Comparison of ENCODE assay signal across 8 cellular contexts in genomic region chr1:52366517-52366827, GRCh38. TPM values are rescaled to one million over a fixed set of nuclear protein-coding genes. Genes with fewer than 3 reads are reported as not detected.
A peak's percentile ranks its signal among the peaks of the same experiment; 100 is the strongest.
DNase-seq lines count a peak whose midpoint lies in the region; ATAC-seq, FAIRE-seq and TF ChIP-seq lines count a peak whose summit lies in the region.

No MANE protein-coding gene starts in this region.

- POLR2A ChIA-PET in activated CD4-positive, alpha-beta T cell treated with anti-CD3 and anti-CD28 coated beads, Interleukin-2, amount 10 ng/mL, durations not matched to agents 7 days and 5 days (lab: Charles Lee), result interaction anchor here (0.5 kb wide), 1 partner anchor 16 kb away, joined by 3 read pairs; no protein-coding TSS in a partner anchor

- FAIRE-seq in kidney (lab: Jason Lieb, UNC), result no peak

- H3K27ac ChIP-seq in kidney (ENCODE audit: low read depth in 2 of 2, low read length in 2 of 2) (peak overlapping the region; percentile 58 to 88), temporal lobe (ENCODE audit: low read depth, low read length) (peak overlapping the region; percentile 84)

- TF ChIP-seq CTCF in kidney (IDR thresholded peaks at IDR 0.05; ENCODE audit: borderline replicate concordance, extremely low read depth, insufficient read depth), result no peak

- H3K27me3 Mint-ChIP-seq in activated CD4-positive, alpha-beta T cell treated with anti-CD3 and anti-CD28 coated beads, Interleukin-2, amount 10 ng/mL, durations not matched to agents 7 days and 5 days, result no peaks in the 10 kb centered on the region
- H3K27me3 Mint-ChIP-seq in activated naive CD8-positive, alpha-beta T cell treated with anti-CD3 and anti-CD28 coated beads for 36 hours, result no peaks in the 10 kb centered on the region

- CTCF ChIA-PET in activated CD4-positive, alpha-beta T cell treated with anti-CD3 and anti-CD28 coated beads, Interleukin-2, amount 10 ng/mL, durations not matched to agents 7 days and 5 days (lab: Charles Lee), result interaction anchor here (0.6 to 2.5 kb wide), 4 partner anchors 15 to 345 kb away, joined by 3 to 9 read pairs (median 4); partner anchors contain the start of genes ORC1 and PRPF38A

- H3K4me1 Mint-ChIP-seq in activated CD4-positive, alpha-beta T cell treated with anti-CD3 and anti-CD28 coated beads, Interleukin-2, amount 10 ng/mL, durations not matched to agents 7 days and 5 days, result peaks cover 52% of the 10 kb centered on the region
- peaks cover 35% of the 10 kb centered on the region for H3K4me1 Mint-ChIP-seq in activated naive CD8-positive, alpha-beta T cell treated with anti-CD3 and anti-CD28 coated beads for 36 hours

- H3K4me3 Mint-ChIP-seq in activated CD4-positive, alpha-beta T cell treated with anti-CD3 and anti-CD28 coated beads, Interleukin-2, amount 10 ng/mL, durations not matched to agents 7 days and 5 days, result peak overlapping the region; percentile 92
- H3K4me3 Mint-ChIP-seq in activated naive CD8-positive, alpha-beta T cell treated with anti-CD3 and anti-CD28 coated beads for 36 hours, result peak overlapping the region; percentile 98

- H3K9me3 ChIP-seq in kidney (ENCODE audit: control insufficient read depth in 1 of 2, low read length in 2 of 2), result no peaks in the 10 kb centered on the region

- peak overlapping the region; percentile 46 to 99 for H3K4me3 ChIP-seq in kidney (ENCODE audit: low read length in 2 of 2)

- peak overlapping the region; percentile 98 for H3K27ac Mint-ChIP-seq in activated CD4-positive, alpha-beta T cell treated with anti-CD3 and anti-CD28 coated beads, Interleukin-2, amount 10 ng/mL, durations not matched to agents 7 days and 5 days
- peak overlapping the region; percentile 67 for H3K27ac Mint-ChIP-seq in activated naive CD8-positive, alpha-beta T cell treated with anti-CD3 and anti-CD28 coated beads for 36 hours

- intact Hi-C loops in kidney (cut with DNase I), result no loop called here

- H3K4me1 ChIP-seq in kidney (ENCODE audit: control insufficient read depth in 1 of 2, insufficient read depth in 1 of 2, low read depth in 1 of 2, low read length in 2 of 2), result peaks cover 8 to 15% of the 10 kb centered on the region in 2 donors

- H3K9ac ChIP-seq in kidney (ENCODE audit: low read length in 2 of 2), result no peak overlapping the region

- H3K9me3 Mint-ChIP-seq in activated CD4-positive, alpha-beta T cell treated with anti-CD3 and anti-CD28 coated beads, Interleukin-2, amount 10 ng/mL, durations not matched to agents 7 days and 5 days, result no peaks in the 10 kb centered on the region
- H3K9me3 Mint-ChIP-seq in activated naive CD8-positive, alpha-beta T cell treated with anti-CD3 and anti-CD28 coated beads for 36 hours, result no peaks in the 10 kb centered on the region

- no peak for ATAC-seq in HG02970 (IDR thresholded peaks at IDR 0.05; ENCODE audit: low FRiP score, unreplicated experiment)

- peaks cover 30% of the 10 kb centered on the region for H3K36me3 Mint-ChIP-seq in activated CD4-positive, alpha-beta T cell treated with anti-CD3 and anti-CD28 coated beads, Interleukin-2, amount 10 ng/mL, durations not matched to agents 7 days and 5 days (ENCODE audit: low read depth)
- H3K36me3 Mint-ChIP-seq in activated naive CD8-positive, alpha-beta T cell treated with anti-CD3 and anti-CD28 coated beads for 36 hours, result peaks cover 27% of the 10 kb centered on the region

- H3K36me3 ChIP-seq in kidney (ENCODE audit: control insufficient read depth in 1 of 2, insufficient read depth in 2 of 2, low read length in 2 of 2), result peaks cover 9 to 14% of the 10 kb centered on the region in 2 donors

- no peak for DNase-seq in activated CD4-positive, alpha-beta T cell treated with anti-CD3 and anti-CD28 coated beads, Interleukin-2, amount 10 ng/mL, durations not matched to agents 7 days and 5 days
- DNase-seq in activated CD4-positive, alpha-beta T cell treated with anti-CD3 and anti-CD28 coated beads for 4 hours, result no peak
- DNase-seq in activated naive CD8-positive, alpha-beta T cell treated with anti-CD3 and anti-CD28 coated beads for 36 hours, result no peak
- DNase-seq in kidney, result no peak
- no peak for DNase-seq in NCI-H446 treated with DMSO at 0.1 percent for 48 hours (lab: John Stamatoyannopoulos, UW)
- DNase-seq in activated gamma-delta T cell treated with Interleukin-2 at 50 U/mL for 16 hours, result no peak

RNA-seq across cellular contexts. Expression of gene CC2D1B, which starts 0.5 kb away (rescaled TPM):
- 10 to 100 TPM; 58.8 to 60.1 TPM for total RNA-seq in activated CD4-positive, alpha-beta T cell treated with anti-CD3 and anti-CD28 coated beads, Interleukin-2, amount 10 ng/mL, durations not matched to agents 7 days and 5 days
- 10 to 100 TPM; 26.1 to 26.5 TPM for total RNA-seq in activated naive CD8-positive, alpha-beta T cell treated with anti-CD3 and anti-CD28 coated beads for 36 hours
- 42.5 TPM for total RNA-seq in kidney
- polyA plus RNA-seq in kidney (ENCODE audit: insufficient read depth, low read depth, low replicate concordance), result 26.9 TPM
- total RNA-seq in temporal lobe, result 6.9 TPM

RNA-seq across cellular contexts. Expression of gene ORC1, which starts 37.8 kb away (rescaled TPM):
- 10 to 100 TPM; 30.3 to 36.7 TPM for total RNA-seq in activated CD4-positive, alpha-beta T cell treated with anti-CD3 and anti-CD28 coated beads, Interleukin-2, amount 10 ng/mL, durations not matched to agents 7 days and 5 days
- total RNA-seq in activated naive CD8-positive, alpha-beta T cell treated with anti-CD3 and anti-CD28 coated beads for 36 hours, result 10 to 100 TPM; 54.3 to 54.4 TPM
- total RNA-seq in kidney (0.50 TPM), temporal lobe (0.98 TPM)
- 0.37 TPM for polyA plus RNA-seq in kidney (ENCODE audit: insufficient read depth, low read depth, low replicate concordance)

RNA-seq across cellular contexts. Expression of gene PRPF38A, which starts 37.9 kb away (rescaled TPM):
- total RNA-seq in activated CD4-positive, alpha-beta T cell treated with anti-CD3 and anti-CD28 coated beads, Interleukin-2, amount 10 ng/mL, durations not matched to agents 7 days and 5 days, result 100 to 1,000 TPM in 1 of 2 experiments, 10 to 100 TPM in 1; 98.1 to 103 TPM
- total RNA-seq in activated naive CD8-positive, alpha-beta T cell treated with anti-CD3 and anti-CD28 coated beads for 36 hours, result 100 to 1,000 TPM; 114 to 119 TPM
- total RNA-seq in kidney (46.7 TPM), temporal lobe (17.2 TPM)
- polyA plus RNA-seq in kidney (ENCODE audit: insufficient read depth, low read depth, low replicate concordance), result 19.0 TPM

Comparison
In these comparisons a context has a peak if more than half of its experiments do, and no peak if none do; other contexts are left out.
1. RNA of gene ORC1, which starts 37.8 kb away (total RNA-seq): 54.3 to 54.4 TPM in activated naive CD8-positive, alpha-beta T cell treated with anti-CD3 and anti-CD28 coated beads for 36 hours and 30.3 to 36.7 TPM in activated CD4-positive, alpha-beta T cell treated with anti-CD3 and anti-CD28 coated beads, Interleukin-2, amount 10 ng/mL, durations not matched to agents 7 days and 5 days; 0.98 TPM in temporal lobe (single experiment) and 0.50 TPM in kidney (single experiment); every median in the first group is over 10 times any median in the second.